ENCODE assay signal across 15 cellular contexts in genomic region chr7:18420176-18420575, GRCh38.
"Had no signal": no experiment of that assay in that cellular context is flagged by ENCODE, and none has a peak within 500 bp of the region (broad histone marks: within the 10 kb centered on the region; RNA-seq: fewer than 3 reads in every experiment).

No MANE protein-coding gene starts in this region.

- DNase-seq: activated CD4-positive, alpha-beta T cell treated with anti-CD3 and anti-CD28 coated beads, Interleukin-2, amount 50 U/mL, for 4 hours; activated CD4-positive, CD25-positive, alpha-beta regulatory T cell treated with anti-CD3 and anti-CD28 coated beads, Interleukin-2, amount 50 U/mL, for 72 hours; activated CD8-positive, alpha-beta memory T cell treated with anti-CD3 and anti-CD28 coated beads, Interleukin-2, amount 10 ng/mL, durations not matched to agents 7 days and 5 days; activated effector memory CD4-positive, alpha-beta T cell treated with Interleukin-2 at 50 U/mL for 16 hours; activated T-cell treated with anti-CD3 and anti-CD28 coated beads, Interleukin-2, amount 50 U/mL, for 24 hours; body of pancreas; dermis blood vessel endothelial cell; immature natural killer cell; retina; stimulated activated CD4-positive, alpha-beta T cell treated with anti-CD3 and anti-CD28 coated beads, Interleukin-4, amount 100 ng/mL, for 4 hours; stomach; T-helper 2 cell had no signal

- ATAC-seq: activated CD8-positive, alpha-beta memory T cell treated with anti-CD3 and anti-CD28 coated beads, Interleukin-2, amount 10 ng/mL, durations not matched to agents 7 days and 5 days; body of pancreas; left lobe of liver had no signal

- H3K9me3 ChIP-seq: body of pancreas, stomach, vagina had no signal

- H3K36me3 ChIP-seq: stomach, vagina had no signal

- H3K27me3 ChIP-seq: body of pancreas, stomach, vagina had no signal

- H3K4me1 ChIP-seq: body of pancreas, parathyroid adenoma had no signal

- H3K27ac ChIP-seq: body of pancreas, parathyroid adenoma, stomach, vagina had no signal

- H3K4me3 ChIP-seq: body of pancreas, stomach, vagina had no signal
